In genomic region chr14:32574269-32574668, GRCh38 we compare ENCODE assay signal across 25 cellular contexts.
DNase-seq lines count a peak whose midpoint lies in the region; ATAC-seq, FAIRE-seq and TF ChIP-seq lines count a peak whose summit lies in the region.
"Had no signal": no experiment of that assay in that cellular context is flagged by ENCODE, and none has a peak within 500 bp of the region (broad histone marks: within the 10 kb centered on the region; RNA-seq: fewer than 3 reads in every experiment).

No MANE protein-coding gene starts in this region.

- peak overlapping the region; percentile 0 to 47 (median 28) for H3K27ac ChIP-seq in gastroesophageal sphincter
- H3K27ac ChIP-seq: A549, BLaER1, C4-2B had no signal

- no peak for ATAC-seq in gastroesophageal sphincter
- no peak for ATAC-seq in activated T-helper 17 cell treated with anti-CD3 and anti-CD28 coated beads, Interleukin-2, amount 50 U/mL, for 72 hours (replicated peaks)
- ATAC-seq: A549, GM12878, GM23338 had no signal

- H3K9me3 ChIP-seq in adipocyte (ENCODE audit: control insufficient read depth, low read length) = no peaks in the 10 kb centered on the region
- no peaks in the 10 kb centered on the region for H3K9me3 ChIP-seq in gastroesophageal sphincter
- H3K9me3 ChIP-seq: A549, BLaER1, HAP-1 had no signal

- peak overlapping the region; percentile 23 to 79 (median 27) for H3K27ac Mint-ChIP-seq in nephron
- no peak overlapping the region for H3K27ac Mint-ChIP-seq in activated T-helper 17 cell treated with anti-CD3 and anti-CD28 coated beads, Interleukin-2, amount 50 U/mL, for 72 hours
- H3K27ac Mint-ChIP-seq: B cell; CD4-positive, CD25-positive, alpha-beta regulatory T cell; CD8-positive, alpha-beta memory T cell; GM23338; HFFc6 had no signal

- no peaks in the 10 kb centered on the region for H3K36me3 Mint-ChIP-seq in nephron (ENCODE audit: low read depth)
- no peaks in the 10 kb centered on the region for H3K36me3 Mint-ChIP-seq in activated T-helper 17 cell treated with anti-CD3 and anti-CD28 coated beads, Interleukin-2, amount 50 U/mL, for 72 hours (ENCODE audit: low read depth)
- H3K36me3 Mint-ChIP-seq: CD4-positive, CD25-positive, alpha-beta regulatory T cell; CD8-positive, alpha-beta memory T cell had no signal

- FAIRE-seq in H54 (lab: Jason Lieb, UNC) = peak; percentile 64
- FAIRE-seq: A549, D721Med, GM12878 had no signal

- H3K27me3 Mint-ChIP-seq in nephron (ENCODE audit: low read depth) = peaks cover 11% of the 10 kb centered on the region
- peaks cover 6% of the 10 kb centered on the region for H3K27me3 Mint-ChIP-seq in activated T-helper 17 cell treated with anti-CD3 and anti-CD28 coated beads, Interleukin-2, amount 50 U/mL, for 72 hours
- H3K27me3 Mint-ChIP-seq: CD8-positive, alpha-beta memory T cell had no signal

- no peaks in the 10 kb centered on the region for H3K27me3 ChIP-seq in adipocyte (replicated peaks; ENCODE audit: control insufficient read depth, insufficient read depth, low read length)
- H3K27me3 ChIP-seq in gastroesophageal sphincter = no peaks in the 10 kb centered on the region
- H3K27me3 ChIP-seq: BLaER1 had no signal

- H3K9me3 Mint-ChIP-seq in nephron = no peaks in the 10 kb centered on the region
- H3K9me3 Mint-ChIP-seq in activated T-helper 17 cell treated with anti-CD3 and anti-CD28 coated beads, Interleukin-2, amount 50 U/mL, for 72 hours = no peaks in the 10 kb centered on the region
- H3K9me3 Mint-ChIP-seq: CD8-positive, alpha-beta memory T cell; GM23338; HFFc6 had no signal

- TF ChIP-seq POLR2A in H54 (IDR thresholded peaks at IDR 0.05; ENCODE audit: low read depth, low read length) = no peak
- TF ChIP-seq POLR2A in gastroesophageal sphincter (IDR thresholded peaks at IDR 0.05) = no peak

- peaks cover 17% of the 10 kb centered on the region for H3K4me1 Mint-ChIP-seq in nephron
- no peaks in the 10 kb centered on the region for H3K4me1 Mint-ChIP-seq in activated T-helper 17 cell treated with anti-CD3 and anti-CD28 coated beads, Interleukin-2, amount 50 U/mL, for 72 hours
- H3K4me1 Mint-ChIP-seq: CD4-positive, CD25-positive, alpha-beta regulatory T cell; CD8-positive, alpha-beta memory T cell had no signal

- H3K4me3 ChIP-seq in adipocyte (ENCODE audit: low read length) (no peak overlapping the region), gastroesophageal sphincter (no peak overlapping the region)
- H3K4me3 ChIP-seq: A549, BLaER1, GM12878, GM23338, HAP-1 had no signal

- no peak for TF ChIP-seq EP300 in gastroesophageal sphincter (IDR thresholded peaks at IDR 0.05)

- H3K4me1 ChIP-seq in adipocyte (ENCODE audit: control insufficient read depth, insufficient read depth, low read length) (peaks cover 5% of the 10 kb centered on the region), gastroesophageal sphincter (peaks cover 0 to 40% (median 11%) of the 10 kb centered on the region in 3 donors)
- H3K4me1 ChIP-seq: A549, BLaER1, HAP-1 had no signal

- TF ChIP-seq CTCF in gastroesophageal sphincter (IDR thresholded peaks at IDR 0.05) (no peak), nephron (IDR thresholded peaks at IDR 0.05; ENCODE audit: unreplicated experiment in 3 of 3) (no peak)

- H3K9ac ChIP-seq in adipocyte (ENCODE audit: low read length) = no peak overlapping the region
- H3K9ac ChIP-seq: BLaER1 had no signal

- H3K36me3 ChIP-seq in adipocyte (ENCODE audit: control insufficient read depth, insufficient read depth, low read length, severe bottlenecking) (no peaks in the 10 kb centered on the region), gastroesophageal sphincter (no peaks in the 10 kb centered on the region)
- H3K36me3 ChIP-seq: BLaER1, HAP-1 had no signal

- no peak for DNase-seq in H54 (ENCODE audit: insufficient read length, low spot score)
- peak; percentile 23 for DNase-seq in adipocyte (ENCODE audit: low read depth)
- no peak for DNase-seq in activated CD8-positive, alpha-beta memory T cell treated with anti-CD3 and anti-CD28 coated beads for 24 hours
- no peak for DNase-seq in NCI-H2227 treated with DMSO at 0.1 percent for 48 hours (lab: John Stamatoyannopoulos, UW)
- DNase-seq in retina = no peak
- DNase-seq: 8988T; ACHN; CD4-positive, CD25-positive, alpha-beta regulatory T cell; CD8-positive, alpha-beta memory T cell; DMS 273 treated with DMSO at 0.1 percent for 48 hours; DMS79; EL; GDM1; HFFc6 had no signal

- WGBS in gastroesophageal sphincter (ENCODE audit: low coverage in 1 of 2), 2 donors = 28 to 46% methylated on average over 2 of the region's 2 CpGs

- H3K4me3 Mint-ChIP-seq in nephron = no peak overlapping the region
- H3K4me3 Mint-ChIP-seq in activated T-helper 17 cell treated with anti-CD3 and anti-CD28 coated beads, Interleukin-2, amount 50 U/mL, for 72 hours = no peak overlapping the region
- H3K4me3 Mint-ChIP-seq: B cell; CD4-positive, CD25-positive, alpha-beta regulatory T cell; CD8-positive, alpha-beta memory T cell; GM23338; HFFc6 had no signal
